In the genomic region with DNA sequence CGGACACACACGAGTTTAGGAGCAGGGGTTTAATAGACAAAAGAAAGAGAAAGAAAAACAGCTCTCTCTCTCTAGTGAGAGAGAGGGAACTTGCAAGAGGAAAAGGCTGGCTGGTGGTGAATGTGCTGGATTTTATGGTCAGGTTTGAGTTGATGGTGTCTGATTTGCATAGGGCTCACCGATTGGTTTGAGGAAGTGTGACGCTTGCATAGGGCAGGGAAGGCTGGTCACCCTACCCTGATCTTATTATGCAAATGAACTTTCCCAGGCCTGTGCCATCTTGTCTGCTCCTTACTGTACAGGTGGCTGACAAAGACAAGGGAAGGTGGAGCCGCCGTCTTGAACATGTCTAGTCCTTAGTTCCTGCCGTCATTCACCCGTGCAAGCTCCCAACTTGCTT, we compare ENCODE assay signal across 11 cellular contexts.
DNase-seq lines count a peak whose midpoint lies in the region; ATAC-seq and TF ChIP-seq lines count a peak whose summit lies in the region.
"Had no signal": no experiment of that assay in that cellular context is flagged by ENCODE, and none has a peak within 500 bp of the region (broad histone marks: within the 10 kb centered on the region; RNA-seq: fewer than 3 reads in every experiment).

No MANE protein-coding gene starts in this region.

- peaks cover 1% of the 10 kb centered on the region; the same call in 1 of the 2 replicates for H3K27me3 Mint-ChIP-seq in HFFc6 (ENCODE audit: insufficient read depth)
- H3K27me3 Mint-ChIP-seq: activated naive CD4-positive, alpha-beta T cell treated with anti-CD3 and anti-CD28 coated beads, Interleukin-2, amount 50 U/mL, for 24 hours; B cell had no signal

- no peaks in the 10 kb centered on the region for H3K36me3 Mint-ChIP-seq in HFFc6 (ENCODE audit: low read depth)
- H3K36me3 Mint-ChIP-seq: activated naive CD4-positive, alpha-beta T cell treated with anti-CD3 and anti-CD28 coated beads, Interleukin-2, amount 50 U/mL, for 24 hours had no signal

- no peak for TF ChIP-seq CTCF in 22Rv1 (IDR thresholded peaks at IDR 0.05)
- no peak for TF ChIP-seq CTCF in HFFc6 (IDR thresholded peaks at IDR 0.05)

- H3K4me1 Mint-ChIP-seq in HFFc6 (ENCODE audit: low read depth) = no peaks in the 10 kb centered on the region
- H3K4me1 Mint-ChIP-seq: activated naive CD4-positive, alpha-beta T cell treated with anti-CD3 and anti-CD28 coated beads, Interleukin-2, amount 50 U/mL, for 24 hours; B cell had no signal

- H3K4me3 Mint-ChIP-seq in HFFc6 = no peak overlapping the region
- H3K4me3 Mint-ChIP-seq: activated naive CD4-positive, alpha-beta T cell treated with anti-CD3 and anti-CD28 coated beads, Interleukin-2, amount 50 U/mL, for 24 hours; B cell had no signal

- H3K27ac Mint-ChIP-seq in HFFc6 = no peak overlapping the region
- H3K27ac Mint-ChIP-seq: activated naive CD4-positive, alpha-beta T cell treated with anti-CD3 and anti-CD28 coated beads, Interleukin-2, amount 50 U/mL, for 24 hours; B cell had no signal

- DNase-seq in NAMALWA (ENCODE audit: low spot score) (peak; percentile 44), SHP77 (lab: John Stamatoyannopoulos, UW) (peak; percentile 87 to 95), iPS-NIHi7 (ENCODE audit: extremely low spot score) (peak; percentile 14), HFFc6 (no peak), posterior vena cava (ENCODE audit: low spot score) (no peak), 8988T (no peak)
- DNase-seq: midbrain had no signal

- no peak for ATAC-seq in GM19324 (IDR thresholded peaks at IDR 0.05; ENCODE audit: low FRiP score, unreplicated experiment)

- peak overlapping the region; percentile 93 for H3K27ac ChIP-seq in 22Rv1

- H3K9me3 Mint-ChIP-seq in HFFc6 = peaks cover 34% of the 10 kb centered on the region
- H3K9me3 Mint-ChIP-seq: activated naive CD4-positive, alpha-beta T cell treated with anti-CD3 and anti-CD28 coated beads, Interleukin-2, amount 50 U/mL, for 24 hours had no signal

- intact Hi-C loops in posterior vena cava (cut with DNase I) = no loop called here

Comparison
In these comparisons a context has a peak if more than half of its experiments do, and no peak if none do; other contexts are left out.
1. DNase-seq: peak in NAMALWA (single experiment), SHP77 (2 of 2) and iPS-NIHi7 (single experiment); none in HFFc6 (single experiment), posterior vena cava (single experiment) and 8988T (single experiment).